8 cellular contexts compared by ENCODE assay signal in genomic region chr12:57693317-57693658, GRCh38. TPM values are rescaled to one million over a fixed set of nuclear protein-coding genes. Genes with fewer than 3 reads are reported as not detected.
DNase-seq lines count a peak whose midpoint lies in the region; ATAC-seq and TF ChIP-seq lines count a peak whose summit lies in the region.

No MANE protein-coding gene starts in this region.

- H3K9me3 ChIP-seq in AG04450 (ENCODE audit: control insufficient read depth, insufficient read depth, low read length) (no peaks in the 10 kb centered on the region), HAP-1 (no peaks in the 10 kb centered on the region; the same call in 1 of the 2 replicates), body of pancreas (no peaks in the 10 kb centered on the region), neural progenitor cell (ENCODE audit: low read depth) (no peaks in the 10 kb centered on the region)

- peaks cover 4% of the 10 kb centered on the region for H3K36me3 Mint-ChIP-seq in neural progenitor cell

- ATAC-seq in body of pancreas = peak; percentile 1
- no peak for ATAC-seq in GM21717 (IDR thresholded peaks at IDR 0.05; ENCODE audit: unreplicated experiment)

- peaks cover 10% of the 10 kb centered on the region for H3K9me3 Mint-ChIP-seq in neural progenitor cell

- no peak overlapping the region for H3K9ac ChIP-seq in neural progenitor cell

- no peak overlapping the region for H3K27ac ChIP-seq in AG04450 (ENCODE audit: low read depth, low read length)
- H3K27ac ChIP-seq in body of pancreas = peak overlapping the region in 2 of 4 donors; percentile 18 to 34
- H3K27ac ChIP-seq in neural progenitor cell = no peak overlapping the region

- intact Hi-C loops in body of pancreas (cut with DNase I) = no loop called here

- H2AFZ ChIP-seq in neural progenitor cell (replicated peaks) = peak overlapping the region; percentile 55

- H3F3A ChIP-seq in neural progenitor cell (ENCODE audit: low read depth) = peaks cover 7% of the 10 kb centered on the region

- H4K20me1 ChIP-seq in neural progenitor cell (ENCODE audit: low read depth) = no peaks in the 10 kb centered on the region

- no peak overlapping the region for H3K27ac Mint-ChIP-seq in neural progenitor cell

- CTCF ChIA-PET in AG04450 (lab: Charles Lee) = interaction anchor here (0.9 to 3.6 kb wide), 4 partner anchors 33 to 234 kb away, joined by 3 to 38 read pairs (median 5); no protein-coding TSS in a partner anchor

- peaks cover 8% of the 10 kb centered on the region for H3K27me3 Mint-ChIP-seq in neural progenitor cell (ENCODE audit: insufficient read depth, low read depth)

- no peak for TF ChIP-seq POLR2A in body of pancreas (IDR thresholded peaks at IDR 0.05)

- TF ChIP-seq CTCF in AG04450 (IDR thresholded peaks at IDR 0.05; ENCODE audit: low read depth, low read length) (no peak), body of pancreas (IDR thresholded peaks at IDR 0.05) (no peak), neural progenitor cell (IDR thresholded peaks at IDR 0.05) (no peak)

- peaks cover 8% of the 10 kb centered on the region for H3K79me2 ChIP-seq in neural progenitor cell (ENCODE audit: low read depth)

- in situ Hi-C loops in HAP-1 (cut with MboI; ENCODE audit: low sequenced_read_pairs) = no loop called here

- no peak overlapping the region for H3K4me3 Mint-ChIP-seq in neural progenitor cell

- H3K27me3 ChIP-seq in AG04450 (ENCODE audit: control insufficient read depth, insufficient read depth, low read length) (no peaks in the 10 kb centered on the region), HAP-1 (ENCODE audit: low read depth) (0 out of 2 replicates have a peak, but pooled peaks cover 3% of the 10 kb centered on the region), body of pancreas (no peaks in the 10 kb centered on the region), neural progenitor cell (peaks cover 35% of the 10 kb centered on the region)

- peak overlapping the region; percentile 31; the same call in 1 of the 2 replicates for H3K4me3 ChIP-seq in AG04450 (ENCODE audit: low read depth, low read length)
- peak overlapping the region; percentile 6; the same call in 1 of the 2 replicates for H3K4me3 ChIP-seq in HAP-1
- no peak overlapping the region for H3K4me3 ChIP-seq in body of pancreas
- H3K4me3 ChIP-seq in neural progenitor cell = peak overlapping the region; percentile 23

- no peak for DNase-seq in AG04450 (ENCODE audit: low read depth, low spot score)
- peak in 1 of 2 experiments; percentile 13 for DNase-seq in HAP-1 (ENCODE audit: low spot score in 2 of 2)
- DNase-seq in body of pancreas = peak in 2 of 4 donors; percentile 8 to 26
- DNase-seq in neural progenitor cell (ENCODE audit: low spot score) = peak; percentile 4
- no peak for DNase-seq in NCI-H524 treated with DMSO at 0.1 percent for 48 hours (lab: John Stamatoyannopoulos, UW)
- no peak for DNase-seq in NCI-H1092 treated with DMSO at 0.1 percent for 48 hours (lab: John Stamatoyannopoulos, UW)
- DNase-seq in NCI-H2171 treated with DMSO at 0.1 percent for 48 hours (lab: John Stamatoyannopoulos, UW) = no peak

- POLR2A ChIA-PET in AG04450 (lab: Yijun Ruan, JAX) = interaction anchor here (0.6 kb wide), 1 partner anchor 90 kb away, joined by 3 read pairs; no protein-coding TSS in a partner anchor

- H3K4me1 Mint-ChIP-seq in neural progenitor cell = no peaks in the 10 kb centered on the region

- H3K36me3 ChIP-seq in HAP-1 (replicated peaks) (peaks cover 3% of the 10 kb centered on the region; the same call in 1 of the 2 replicates), body of pancreas (replicated peaks in 1 of 2; ENCODE audit: insufficient read depth in 1 of 2, low read depth in 2 of 2) (peaks cover 0 to 12% of the 10 kb centered on the region in 2 donors), neural progenitor cell (no peaks in the 10 kb centered on the region)

- H3K4me2 ChIP-seq in neural progenitor cell = peak overlapping the region; percentile 60

- no peaks in the 10 kb centered on the region; the same call in 1 of the 2 replicates for H3K4me1 ChIP-seq in HAP-1
- H3K4me1 ChIP-seq in body of pancreas = peaks cover 15% of the 10 kb centered on the region
- peaks cover 6% of the 10 kb centered on the region for H3K4me1 ChIP-seq in neural progenitor cell

- 32 to 40% methylated on average over 7 to 10 of the region's 10 CpGs for WGBS in body of pancreas, 2 donors

RNA-seq across cellular contexts. Expression of gene OS9, which starts 0.6 kb away (rescaled TPM):
- polyA plus RNA-seq in AG04450 (2011; rRNA removed) = 309 and 310 TPM in 2 replicates
- 151 and 171 TPM in 2 replicates for polyA minus RNA-seq in AG04450 (2011; rRNA and poly(A)+ RNA removed)
- total RNA-seq in body of pancreas (100 to 1,000 TPM; 167 to 213 TPM), neural progenitor cell (ENCODE audit: low replicate concordance) (107 and 113 TPM in 2 replicates)

RNA-seq across cellular contexts. Expression of gene AGAP2, which starts 45.3 kb away (rescaled TPM):
- polyA plus RNA-seq in AG04450 (2011; rRNA removed) = 0.02 and 0.06 TPM in 2 replicates
- 0.22 and 0.37 TPM in 2 replicates for polyA minus RNA-seq in AG04450 (2011; rRNA and poly(A)+ RNA removed)
- total RNA-seq in body of pancreas = 1 to 10 TPM in 1 of 2 donors, under 1 TPM in 1; 0.33 to 1.0 TPM
- total RNA-seq in neural progenitor cell (ENCODE audit: low replicate concordance) = 1.7 and 2.7 TPM in 2 replicates

RNA-seq across cellular contexts. Expression of gene TSPAN31, which starts 51.6 kb away (rescaled TPM):
- polyA plus RNA-seq in AG04450 (2011; rRNA removed) = 32.7 and 45.9 TPM in 2 replicates
- polyA minus RNA-seq in AG04450 (2011; rRNA and poly(A)+ RNA removed) = 38.6 and 54.6 TPM in 2 replicates
- total RNA-seq in body of pancreas (10 to 100 TPM; 33.7 to 36.9 TPM), neural progenitor cell (ENCODE audit: low replicate concordance) (57.6 and 61.3 TPM in 2 replicates)

RNA-seq across cellular contexts. Expression of gene CDK4, which starts 58.8 kb away (rescaled TPM):
- 251 and 288 TPM in 2 replicates for polyA plus RNA-seq in AG04450 (2011; rRNA removed)
- polyA minus RNA-seq in AG04450 (2011; rRNA and poly(A)+ RNA removed) = 141 and 192 TPM in 2 replicates
- total RNA-seq in body of pancreas = 10 to 100 TPM; 27.0 to 81.2 TPM
- total RNA-seq in neural progenitor cell (ENCODE audit: low replicate concordance) = 169 and 348 TPM in 2 replicates

Comparison
In these comparisons a context has a peak if more than half of its experiments do, and no peak if none do; other contexts are left out.
1. H3K4me3 ChIP-seq: peak in AG04450 (single experiment), HAP-1 (single experiment) and neural progenitor cell (single experiment); none in body of pancreas (0 of 2).